ENCODE assay signal across 23 cellular contexts in the genomic region with DNA sequence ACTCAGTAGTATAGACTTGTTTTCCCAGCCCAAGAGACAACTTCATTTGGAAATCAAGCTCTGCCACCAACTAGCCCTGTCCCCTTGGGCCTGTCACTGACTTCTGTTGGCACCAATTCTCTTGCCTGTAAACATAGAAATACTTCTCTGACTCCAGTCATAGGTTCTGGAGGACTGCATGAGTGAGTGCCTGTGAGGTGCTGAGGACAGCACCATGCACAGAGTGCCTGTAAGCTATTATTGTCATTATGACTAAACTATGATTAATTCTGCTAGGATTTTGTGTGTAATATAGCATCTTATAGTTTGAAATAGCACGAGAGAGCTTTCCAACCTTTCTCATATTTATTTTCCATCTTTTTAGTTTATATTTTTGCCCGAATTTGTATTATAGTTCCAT.
DNase-seq lines count a peak whose midpoint lies in the region; ATAC-seq, FAIRE-seq and TF ChIP-seq lines count a peak whose summit lies in the region.
"Had no signal": no experiment of that assay in that cellular context is flagged by ENCODE, and none has a peak within 500 bp of the region (broad histone marks: within the 10 kb centered on the region; RNA-seq: fewer than 3 reads in every experiment).

No MANE protein-coding gene starts in this region.

- H3K4me1 ChIP-seq in osteoblast (ENCODE audit: insufficient read depth, low read length), result no peaks in the 10 kb centered on the region
- H3K4me1 ChIP-seq in pancreas, result no peaks in the 10 kb centered on the region
- H3K4me1 ChIP-seq: BE2C, lower lobe of right lung, parathyroid adenoma, vagina had no signal

- H3K27ac ChIP-seq in osteoblast (ENCODE audit: low read depth, low read length) (no peak overlapping the region), pancreas (no peak overlapping the region)
- H3K27ac ChIP-seq: lower lobe of right lung, parathyroid adenoma, vagina had no signal

- H3K36me3 ChIP-seq in osteoblast (ENCODE audit: insufficient read depth, low read length), result no peaks in the 10 kb centered on the region
- no peaks in the 10 kb centered on the region for H3K36me3 ChIP-seq in pancreas
- H3K36me3 ChIP-seq: BE2C, lower lobe of right lung, vagina had no signal

- WGBS in pancreas, 2 donors, result 42 to 48% methylated on average over 2 of the region's 2 CpGs

- no peaks in the 10 kb centered on the region for H4K20me1 ChIP-seq in osteoblast (ENCODE audit: insufficient read depth, low read length)

- ATAC-seq in pancreas (no peak), GM18861 (IDR thresholded peaks at IDR 0.05; ENCODE audit: unreplicated experiment) (no peak)
- ATAC-seq: lower lobe of right lung had no signal

- TF ChIP-seq CTCF in choroid plexus epithelial cell (conservative IDR thresholded peaks at IDR 0.05; ENCODE audit: low read depth, low read length), result no peak
- TF ChIP-seq CTCF in osteoblast (IDR thresholded peaks at IDR 0.05; ENCODE audit: extremely low read depth, low read depth, low read length), result no peak
- TF ChIP-seq CTCF in pancreas (IDR thresholded peaks at IDR 0.05), result no peak

- H3K4me3 ChIP-seq in choroid plexus epithelial cell (ENCODE audit: low read depth, low read length), result no peak overlapping the region
- H3K4me3 ChIP-seq in osteoblast (ENCODE audit: insufficient read depth, low read length), result no peak overlapping the region
- no peak overlapping the region for H3K4me3 ChIP-seq in pancreas
- H3K4me3 ChIP-seq: lower lobe of right lung, vagina had no signal

- H3K27me3 ChIP-seq in osteoblast (ENCODE audit: insufficient read depth, low read length) (no peaks in the 10 kb centered on the region), pancreas (no peaks in the 10 kb centered on the region)
- H3K27me3 ChIP-seq: vagina had no signal

- no peak overlapping the region for H2AFZ ChIP-seq in osteoblast (ENCODE audit: low read length)
- H2AFZ ChIP-seq: parathyroid adenoma had no signal

- no peaks in the 10 kb centered on the region for H3K9me3 ChIP-seq in osteoblast (ENCODE audit: low read depth, low read length)
- no peaks in the 10 kb centered on the region for H3K9me3 ChIP-seq in pancreas
- H3K9me3 ChIP-seq: BE2C, vagina had no signal

- DNase-seq in HCEC 1CT (peak; percentile 66), RKO (ENCODE audit: low spot score) (peak; percentile 62), choroid plexus epithelial cell (ENCODE audit: low read depth) (peak; percentile 54), osteoblast (ENCODE audit: insufficient read length, low spot score, missing footprints) (peak; percentile 27), pancreas (no peak)
- no peak for DNase-seq in stimulated activated CD4-positive, alpha-beta T cell treated with anti-CD3 and anti-CD28 coated beads, Interleukin-4, amount 100 ng/mL, for 24 hours
- DNase-seq: activated CD4-positive, CD25-positive, alpha-beta regulatory T cell treated with anti-CD3 and anti-CD28 coated beads, Interleukin-2, amount 50 U/mL, for 72 hours; BE2C; foreskin melanocyte; KG1; lower lobe of right lung; naive B cell; NCI-H1092; NCI-H2081 treated with DMSO at 0.1 percent for 48 hours; NCI-H524 treated with DMSO at 0.1 percent for 48 hours; small intestine; stimulated activated CD4-positive, alpha-beta T cell treated with anti-CD3 and anti-CD28 coated beads, Interleukin-4, amount 100 ng/mL, for 1 hour; substantia nigra had no signal

- no peaks in the 10 kb centered on the region for H3K79me2 ChIP-seq in osteoblast (ENCODE audit: insufficient read depth, low read length)
- H3K79me2 ChIP-seq: parathyroid adenoma had no signal

- H3K4me2 ChIP-seq in osteoblast (ENCODE audit: insufficient read depth, low read length), result no peak overlapping the region

- intact Hi-C loops in pancreas (cut with DNase I), result no loop called here

- FAIRE-seq in pancreas (lab: Jason Lieb, UNC), result no peak
- FAIRE-seq: colon, endometrium, small intestine had no signal

Comparison
In these comparisons a context has a peak if more than half of its experiments do, and no peak if none do; other contexts are left out.
1. DNase-seq: peak in HCEC 1CT (single experiment), RKO (single experiment), choroid plexus epithelial cell (single experiment) and osteoblast (single experiment); none in pancreas (0 of 6) and stimulated activated CD4-positive, alpha-beta T cell treated with anti-CD3 and anti-CD28 coated beads, Interleukin-4, amount 100 ng/mL, for 24 hours (single experiment).